Comparison of ENCODE assay signal across 9 cellular contexts in genomic region chr4:87848622-87849351, GRCh38. TPM values are rescaled to one million over a fixed set of nuclear protein-coding genes. Genes with fewer than 3 reads are reported as not detected.
DNase-seq lines count a peak whose midpoint lies in the region; ATAC-seq and TF ChIP-seq lines count a peak whose summit lies in the region.
"Had no signal": no experiment of that assay in that cellular context is flagged by ENCODE, and none has a peak within 500 bp of the region (broad histone marks: within the 10 kb centered on the region; RNA-seq: fewer than 3 reads in every experiment).

No MANE protein-coding gene starts in this region.

- H3K4me2 ChIP-seq in BLaER1 treated with 17β-estradiol and CSF1 and Interleukin-3, amounts not matched to agents 10 nM and 100 nM: peak overlapping the region; percentile 67 to 87 (median 79)
- no peak overlapping the region for H3K4me2 ChIP-seq in neural cell (ENCODE audit: low read length)

- H3K9me3 ChIP-seq in BLaER1 treated with 17β-estradiol and CSF1 and Interleukin-3, amounts not matched to agents 10 nM and 100 nM (replicated peaks in 1 of 11): no peaks in the 10 kb centered on the region
- H3K9me3 ChIP-seq in neural cell (ENCODE audit: low read length): no peaks in the 10 kb centered on the region

- peak overlapping the region; percentile 36 to 80 (median 71); a peak in 21 of 22 replicates for H3K9ac ChIP-seq in BLaER1 treated with 17β-estradiol and CSF1 and Interleukin-3, amounts not matched to agents 10 nM and 100 nM
- no peak overlapping the region for H3K9ac ChIP-seq in neural cell (ENCODE audit: low read length)

- ATAC-seq in GM18868 (IDR thresholded peaks at IDR 0.05; ENCODE audit: unreplicated experiment): peak; percentile 88
- peak; percentile 82 for ATAC-seq in HG03103 (IDR thresholded peaks at IDR 0.05; ENCODE audit: low read depth, unreplicated experiment)
- ATAC-seq in GM18505 (IDR thresholded peaks at IDR 0.05; ENCODE audit: unreplicated experiment): no peak

- no peak overlapping the region for H2AFZ ChIP-seq in neural cell (ENCODE audit: low read depth, low read length)

- peak; percentile 70 for TF ChIP-seq RAD21 in neural cell (conservative IDR thresholded peaks at IDR 0.05)

- TF ChIP-seq EP300 in neural cell (conservative IDR thresholded peaks at IDR 0.05; ENCODE audit: poor library complexity, severe bottlenecking): no peak

- H3K4me3 ChIP-seq in BLaER1 treated with 17β-estradiol and CSF1 and Interleukin-3, amounts not matched to agents 10 nM and 100 nM: no peak overlapping the region; a peak in 1 of 20 replicates
- peak overlapping the region; percentile 34 for H3K4me3 ChIP-seq in neural cell (ENCODE audit: low read length)

- H3K79me2 ChIP-seq in neural cell (replicated peaks; ENCODE audit: insufficient read depth, low read length): no peaks in the 10 kb centered on the region

- peak; percentile 77 for TF ChIP-seq CTCF in neural cell (IDR thresholded peaks at IDR 0.05; ENCODE audit: poor library complexity, severe bottlenecking)

- peak overlapping the region; percentile 75 to 97 (median 90); a peak in 21 of 22 replicates for H3K27ac ChIP-seq in BLaER1 treated with 17β-estradiol and CSF1 and Interleukin-3, amounts not matched to agents 10 nM and 100 nM
- no peak overlapping the region for H3K27ac ChIP-seq in neural cell (ENCODE audit: low read length)

- DNase-seq in NCI-H460 (ENCODE audit: extremely low read depth, low read depth) (peak; percentile 50), activated T-cell treated with anti-CD3 and anti-CD28 coated beads for 4 hours (peak; percentile 8), fibroblast of the conjunctiva (ENCODE audit: low read depth) (peak; percentile 44)

- no peak for TF ChIP-seq POLR2A in GM18505 (IDR thresholded peaks at IDR 0.05; ENCODE audit: borderline replicate concordance, extremely low read depth, insufficient read depth, insufficient read length)

- H3K4me1 ChIP-seq in BLaER1 treated with 17β-estradiol and CSF1 and Interleukin-3, amounts not matched to agents 10 nM and 100 nM: peaks cover 26 to 96% (median 88%) of the 10 kb centered on the region in 10 experiments

- H3F3A ChIP-seq in neural cell (ENCODE audit: insufficient read depth, low read length, poor library complexity, severe bottlenecking): no peaks in the 10 kb centered on the region

- H3K27me3 ChIP-seq in BLaER1 treated with 17β-estradiol and CSF1 and Interleukin-3, amounts not matched to agents 10 nM and 100 nM: no peaks in the 10 kb centered on the region
- H3K27me3 ChIP-seq in neural cell (ENCODE audit: insufficient read depth, low read depth, low read length): no peaks in the 10 kb centered on the region

- H3K9me2 ChIP-seq in neural cell (ENCODE audit: insufficient read depth, low read length): no peaks in the 10 kb centered on the region

- H3K36me3 ChIP-seq in BLaER1 treated with 17β-estradiol and CSF1 and Interleukin-3, amounts not matched to agents 10 nM and 100 nM: no peaks in the 10 kb centered on the region
- no peaks in the 10 kb centered on the region for H3K36me3 ChIP-seq in neural cell (ENCODE audit: insufficient read depth, low read length)

- H4K20me1 ChIP-seq in BLaER1 treated with 17β-estradiol and CSF1 and Interleukin-3, amounts not matched to agents 10 nM and 100 nM: no peaks in the 10 kb centered on the region
- no peaks in the 10 kb centered on the region for H4K20me1 ChIP-seq in neural cell (ENCODE audit: insufficient read depth)

TF ChIP-seq in neural cell, 6 proteins besides CTCF, POLR2A, EP300 and RAD21:
- TF ChIP-seq EZH2 (IDR thresholded peaks at IDR 0.05; ENCODE audit: borderline replicate concordance, insufficient read depth, low read length, poor library complexity, severe bottlenecking): no peak
- peak; percentile 80 for TF ChIP-seq SMC3 (conservative IDR thresholded peaks at IDR 0.05; ENCODE audit: poor library complexity)

RNA-seq across cellular contexts. Expression of gene MEPE, which starts 16.0 kb away (rescaled TPM):
- not detected in 2 replicates for total RNA-seq in NCI-H460 (2014; rRNA removed; shearing (Covaris generic))
- polyA plus RNA-seq in NCI-H460 (2014; cell fraction: nucleus; rRNA removed): not detected in 2 replicates
- polyA plus RNA-seq in neural cell: not detected in 2 replicates
- not detected in 2 replicates for polyA minus RNA-seq in neural cell
- total RNA-seq: subcutaneous adipose tissue had no signal

RNA-seq across cellular contexts. Expression of gene IBSP, which starts 49.4 kb away (rescaled TPM):
- not detected in 2 replicates for total RNA-seq in NCI-H460 (2014; rRNA removed; shearing (Covaris generic))
- polyA plus RNA-seq in NCI-H460 (2014; cell fraction: nucleus; rRNA removed): not detected in 2 replicates
- polyA plus RNA-seq in neural cell: not detected in 2 replicates
- polyA minus RNA-seq in neural cell: not detected in 2 replicates
- total RNA-seq: subcutaneous adipose tissue had no signal
